Comparison of ENCODE assay signal across 14 cellular contexts in the genomic region with DNA sequence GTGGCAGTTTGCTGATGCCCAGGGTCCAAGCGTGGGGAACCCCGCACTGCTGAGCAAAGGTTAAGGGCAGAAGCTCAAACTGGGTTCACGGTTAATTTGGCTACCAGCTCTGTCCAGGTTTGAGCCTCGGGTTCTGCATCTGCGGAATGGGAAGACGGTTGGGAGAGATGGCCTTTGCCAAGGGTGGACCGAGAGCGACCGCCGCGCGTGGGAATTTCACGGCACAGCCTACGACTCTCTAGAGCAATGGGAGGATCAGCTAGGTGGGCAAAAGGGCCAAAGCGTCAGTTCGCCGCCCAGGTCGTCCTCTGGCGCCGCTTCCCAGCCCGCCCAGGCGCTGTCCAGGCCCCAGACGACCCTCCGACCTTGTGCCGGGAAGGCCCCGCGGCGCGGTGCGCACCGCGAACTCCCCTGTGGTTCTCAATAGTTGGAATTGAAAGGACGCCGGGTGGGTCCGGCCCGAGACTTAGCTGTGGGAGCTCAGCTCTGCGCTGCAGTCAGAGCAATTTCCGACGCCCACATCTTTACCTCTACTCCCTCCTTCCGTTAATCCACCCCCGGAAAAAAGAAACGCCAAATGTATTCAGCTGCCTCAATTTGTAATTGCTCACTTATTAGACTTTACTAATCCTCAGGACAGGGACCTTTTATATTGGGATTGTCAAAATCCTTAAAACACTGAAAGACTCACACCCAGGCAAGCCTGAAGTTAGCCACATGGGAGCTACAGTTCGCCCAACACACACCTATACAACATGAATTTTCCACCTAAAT. TPM values are rescaled to one million over a fixed set of nuclear protein-coding genes. Genes with fewer than 3 reads are reported as not detected.
A peak's percentile ranks its signal among the peaks of the same experiment; 100 is the strongest.
DNase-seq lines count a peak whose midpoint lies in the region; ATAC-seq, FAIRE-seq and TF ChIP-seq lines count a peak whose summit lies in the region.
"Had no signal": no experiment of that assay in that cellular context is flagged by ENCODE, and none has a peak within 500 bp of the region (broad histone marks: within the 10 kb centered on the region; RNA-seq: fewer than 3 reads in every experiment).

No MANE protein-coding gene starts in this region.

- H3K36me3 Mint-ChIP-seq in stimulated activated naive B cell treated with anti-CD40 and anti-IgM and Interleukin-4, amounts not matched to agents 10 μg/mL and 1 μg/mL and 100 μg/mL, for 72 hours: peaks cover 2 to 6% of the 10 kb centered on the region in 2 donors

- ATAC-seq in HepG2 (no peak), HG03280 (IDR thresholded peaks at IDR 0.05; ENCODE audit: unreplicated experiment) (no peak)
- ATAC-seq in stimulated activated naive B cell treated with anti-CD40 and anti-IgM and Interleukin-4, amounts not matched to agents 10 μg/mL and 1 μg/mL and 100 μg/mL, for 72 hours (replicated peaks): no peak
- ATAC-seq: activated CD4-positive, CD25-positive, alpha-beta regulatory T cell treated with anti-CD3 and anti-CD28 coated beads, Interleukin-2, amount 50 U/mL, for 24 hours; heart right ventricle had no signal

- peak overlapping the region; percentile 57 for H3K27ac Mint-ChIP-seq in stimulated activated naive B cell treated with anti-CD40 and anti-IgM and Interleukin-4, amounts not matched to agents 10 μg/mL and 1 μg/mL and 100 μg/mL, for 72 hours

- H3K4me2 ChIP-seq in HepG2 (ENCODE audit: low read depth, low read length): peak overlapping the region; percentile 97

- H3K9me3 ChIP-seq in adipocyte (ENCODE audit: control insufficient read depth, low read length): no peaks in the 10 kb centered on the region
- no peaks in the 10 kb centered on the region for H3K9me3 ChIP-seq in HepG2 (ENCODE audit: low read length)
- H3K9me3 ChIP-seq: heart right ventricle, ovary had no signal

- peak overlapping the region; percentile 56 for H3K27ac ChIP-seq in HepG2 (ENCODE audit: extremely low read length, insufficient read depth, low read length)

- H3K9me3 Mint-ChIP-seq in stimulated activated naive B cell treated with anti-CD40 and anti-IgM and Interleukin-4, amounts not matched to agents 10 μg/mL and 1 μg/mL and 100 μg/mL, for 72 hours: no peaks in the 10 kb centered on the region

- DNase-seq in activated effector memory CD4-positive, alpha-beta T cell treated with anti-CD3 and anti-CD28 coated beads, Interleukin-2, amount 50 U/mL, for 16 hours: peak; percentile 68
- no peak for DNase-seq in activated effector memory CD4-positive, alpha-beta T cell treated with Interleukin-2 at 50 U/mL for 16 hours
- DNase-seq in adipocyte (ENCODE audit: low read depth) (no peak), HepG2 (ENCODE audit: low spot score) (no peak), erythroblast (lab: John Stamatoyannopoulos, UW) (no peak), NCI-H2081 treated with DMSO at 0.1 percent for 48 hours (lab: John Stamatoyannopoulos, UW) (no peak)
- no peak for DNase-seq in stimulated activated naive B cell treated with anti-CD40 and anti-IgM and Interleukin-4, amounts not matched to agents 10 μg/mL and 1 μg/mL and 100 μg/mL, for 72 hours
- DNase-seq: central memory CD4-positive, alpha-beta T cell; NCI-H187 treated with DMSO at 0.1 percent for 48 hours had no signal

- CTCF ChIA-PET in HepG2 (lab: Yijun Ruan, JAX; ENCODE audit: low intra/inter-chr PET ratio, low total read pairs): interaction anchor here (1.3 kb wide), 1 partner anchor 704 kb away, joined by 4 read pairs; no protein-coding TSS in a partner anchor

- H3K79me2 ChIP-seq in HepG2 (ENCODE audit: insufficient read depth, low read length): peaks cover 39% of the 10 kb centered on the region

- in situ Hi-C loops in HepG2 (cut with HindIII; ENCODE audit: extremely low pct_ligation_motif_present, low pct_unique_long_range_greater_than_20kb): loop anchor here (5.0 kb wide), 1 partner anchor 706 kb away; no protein-coding TSS in a partner anchor

- TF ChIP-seq RAD21 in HepG2 (CRISPR knock-in tag; IDR thresholded peaks at IDR 0.05): no peak

- TF ChIP-seq EP300 in HepG2 (IDR thresholded peaks at IDR 0.05; ENCODE audit: low read depth in 2 of 2, low read length in 2 of 2): no peak
- no peak for TF ChIP-seq EP300 in HepG2 (CRISPR knock-in tag; IDR thresholded peaks at IDR 0.05; ENCODE audit: borderline replicate concordance)

- no TSS peak for BruUV-seq in HepG2 (replicated peaks; lab: Mats Ljungman, UMichigan)

- TF ChIP-seq CTCF in HepG2 (CRISPR knock-in tag; IDR thresholded peaks at IDR 0.05): no peak

- H3K36me3 ChIP-seq in adipocyte (ENCODE audit: control insufficient read depth, insufficient read depth, low read length, severe bottlenecking) (no peaks in the 10 kb centered on the region), HepG2 (replicated peaks in 1 of 2; ENCODE audit: control insufficient read depth in 1 of 2, insufficient read depth in 2 of 2, low read length in 2 of 2) (no peaks in the 10 kb centered on the region)
- H3K36me3 ChIP-seq: heart right ventricle, ovary had no signal

- intact Hi-C loops in HepG2 (cut with micrococcal nuclease; ENCODE audit: unreplicated experiment): loop anchor here (5.0 kb wide), 2 partner anchors 91 to 231 kb away; a partner anchor contains a TSS

- no peak for FAIRE-seq in HepG2 (lab: Jason Lieb, UNC)
- FAIRE-seq: RCC 7860 had no signal

- no peak overlapping the region for H2AFZ ChIP-seq in HepG2 (ENCODE audit: low read length)

- H3K4me3 ChIP-seq in adipocyte (ENCODE audit: low read length) (peak overlapping the region; percentile 95), HepG2 (replicated peaks in 1 of 3; ENCODE audit: insufficient read depth in 1 of 3, low read depth in 2 of 3, low read length in 3 of 3) (peak overlapping the region; percentile 69 to 82 (median 70))

- POLR2A ChIA-PET in HepG2 (lab: Yijun Ruan, JAX): interaction anchor here (1.0 to 14.0 kb wide), 10 partner anchors 10 to 229 kb away, joined by 3 to 288 read pairs (median 4); a partner anchor contains a TSS

- peaks cover 51 to 71% of the 10 kb centered on the region in 2 donors for H3K27me3 Mint-ChIP-seq in stimulated activated naive B cell treated with anti-CD40 and anti-IgM and Interleukin-4, amounts not matched to agents 10 μg/mL and 1 μg/mL and 100 μg/mL, for 72 hours

- TF ChIP-seq POLR2A in HepG2 (IDR thresholded peaks at IDR 0.05; ENCODE audit: insufficient read depth in 1 of 2, low read depth in 2 of 2, low read length in 2 of 2) (no peak), erythroblast (IDR thresholded peaks at IDR 0.05; ENCODE audit: low read length) (no peak)

- WGBS in HepG2 (ENCODE audit: low lambda C conversion rate): 85% methylated on average over 35 of the region's 43 CpGs

- peaks cover 14% of the 10 kb centered on the region for H4K20me1 ChIP-seq in HepG2 (ENCODE audit: insufficient read depth, low read length)

- H3K4me1 ChIP-seq in adipocyte (ENCODE audit: control insufficient read depth, insufficient read depth, low read length) (peaks cover 28% of the 10 kb centered on the region), HepG2 (ENCODE audit: insufficient read depth, low read length) (peaks cover 13% of the 10 kb centered on the region)

- peak overlapping the region; percentile 91 for H3K4me3 Mint-ChIP-seq in stimulated activated naive B cell treated with anti-CD40 and anti-IgM and Interleukin-4, amounts not matched to agents 10 μg/mL and 1 μg/mL and 100 μg/mL, for 72 hours

- H3K9ac ChIP-seq in adipocyte (ENCODE audit: low read length) (peak overlapping the region; percentile 85), HepG2 (ENCODE audit: insufficient read depth, low read depth, low read length) (peak overlapping the region; percentile 76; the same call in 1 of the 2 replicates)

- H3K27me3 ChIP-seq in adipocyte (replicated peaks; ENCODE audit: control insufficient read depth, insufficient read depth, low read length) (peaks cover 7% of the 10 kb centered on the region), HepG2 (ENCODE audit: control insufficient read depth in 1 of 2, insufficient read depth in 2 of 2, low read length in 2 of 2) (peaks cover 0 to 13% of the 10 kb centered on the region in 2 experiments; a peak in 3 of 5 replicates)
- H3K27me3 ChIP-seq: ovary had no signal

- peaks cover 35 to 76% of the 10 kb centered on the region in 2 donors for H3K4me1 Mint-ChIP-seq in stimulated activated naive B cell treated with anti-CD40 and anti-IgM and Interleukin-4, amounts not matched to agents 10 μg/mL and 1 μg/mL and 100 μg/mL, for 72 hours

TF ChIP-seq in HepG2, 621 proteins besides CTCF, POLR2A, EP300 and RAD21 (continues in another document):
- TF ChIP-seq ZBTB1 (CRISPR knock-in tag; IDR thresholded peaks at IDR 0.05; ENCODE audit: borderline replicate concordance) (no peak), ZNF550 (CRISPR knock-in tag; IDR thresholded peaks at IDR 0.05; ENCODE audit: borderline replicate concordance) (no peak), XRCC5 (optimal IDR thresholded peaks at IDR 0.05; ENCODE audit: low read length) (no peak)

RNA-seq across cellular contexts. Expression of a gene that starts 2.5 kb away (rescaled TPM):
- total RNA-seq in HepG2 (2016; rRNA removed; fragmentation: Illumina TruSeq; extraction: Trizol): 35.3 and 39.5 TPM in 2 replicates
- total RNA-seq in HepG2 (2016; cell fraction: cytosol; rRNA removed; fragmentation: Illumina TruSeq; extraction: Trizol; ENCODE audit: low read depth): 5.0 and 5.5 TPM in 2 replicates
- 33.5 and 37.1 TPM in 2 replicates for total RNA-seq in HepG2 (2016; cell fraction: insoluble cytoplasmic fraction; rRNA removed; fragmentation: Illumina TruSeq; extraction: Trizol)
- total RNA-seq in HepG2 (2016; cell fraction: membrane; rRNA removed; fragmentation: Illumina TruSeq; extraction: Trizol): 21.9 and 24.5 TPM in 2 replicates
- total RNA-seq in HepG2 (2016; cell fraction: nucleus; rRNA removed; fragmentation: Illumina TruSeq; extraction: Trizol): 34.7 and 37.1 TPM in 2 replicates
- polyA plus RNA-seq in HepG2 (2011; rRNA removed): 14.6 and 15.7 TPM in 2 replicates
- 10.2 and 10.4 TPM in 2 replicates for polyA plus RNA-seq in HepG2 (2011; cell fraction: cytosol; rRNA removed)
- polyA plus RNA-seq in HepG2 (2011; cell fraction: nucleus; rRNA removed): 16.6 and 20.5 TPM in 2 replicates
- 15.3 and 18.6 TPM in 2 replicates for polyA plus RNA-seq in HepG2 (2012)
- polyA plus RNA-seq in HepG2 (2016; cell fraction: cytosol; fragmentation: Illumina TruSeq; extraction: Trizol; ENCODE audit: low read depth): 1.9 and 2.3 TPM in 2 replicates
- polyA plus RNA-seq in HepG2 (2016; cell fraction: insoluble cytoplasmic fraction; fragmentation: Illumina TruSeq; extraction: Trizol; ENCODE audit: low read depth): 19.7 and 21.9 TPM in 2 replicates
- 7.2 and 7.3 TPM in 2 replicates for polyA plus RNA-seq in HepG2 (2016; cell fraction: membrane; fragmentation: Illumina TruSeq; extraction: Trizol; ENCODE audit: low read depth)
- 39.2 and 41.9 TPM in 2 replicates for polyA plus RNA-seq in HepG2 (2016; cell fraction: nucleus; fragmentation: Illumina TruSeq; extraction: Trizol; ENCODE audit: insufficient read depth, low read depth)
- polyA minus RNA-seq in HepG2 (2011; rRNA and poly(A)+ RNA removed; ENCODE audit: low replicate concordance): 67.6 TPM in 1 of 2 replicates, not detected in the other
- polyA minus RNA-seq in HepG2 (2011; cell fraction: cytosol; rRNA and poly(A)+ RNA removed): 34.2 and 35.7 TPM in 2 replicates
- polyA minus RNA-seq in HepG2 (2011; cell fraction: nucleus; rRNA and poly(A)+ RNA removed): 25.6 and 26.4 TPM in 2 replicates
